ENCODE assay signal across 12 cellular contexts in genomic region chr17:77076046-77076882, GRCh38.
DNase-seq lines count a peak whose midpoint lies in the region; FAIRE-seq and TF ChIP-seq lines count a peak whose summit lies in the region.
"Had no signal": no experiment of that assay in that cellular context is flagged by ENCODE, and none has a peak within 500 bp of the region (broad histone marks: within the 10 kb centered on the region; RNA-seq: fewer than 3 reads in every experiment).

No MANE protein-coding gene starts in this region.

- DNase-seq in DMS79 (lab: John Stamatoyannopoulos, UW) = peak; percentile 68
- peak; percentile 59 for DNase-seq in NCI-H146 treated with DMSO at 0.1 percent for 48 hours (lab: John Stamatoyannopoulos, UW; ENCODE audit: unreplicated experiment)
- DNase-seq in SK-N-MC (ENCODE audit: low read depth, low spot score) = no peak
- DNase-seq in myocyte (ENCODE audit: low read depth) = peak; percentile 12
- DNase-seq in stimulated activated CD4-positive, alpha-beta T cell treated with anti-CD3 and anti-CD28 coated beads, Interleukin-4, amount 100 ng/mL, for 1 hour = no peak
- DNase-seq in GM12891 (ENCODE audit: insufficient read length, low spot score) = no peak
- DNase-seq in RWPE1 (ENCODE audit: low spot score) = no peak
- DNase-seq in stimulated activated CD4-positive, alpha-beta T cell treated with anti-CD3 and anti-CD28 coated beads, Interleukin-12 subunit alpha, Interleukin-12 subunit beta, amount 100 ng/mL, for 4 hours = no peak
- DNase-seq: activated CD4-positive, alpha-beta T cell treated with anti-CD3 and anti-CD28 coated beads, Interleukin-2, amount 10 ng/mL, durations not matched to agents 7 days and 5 days; stomach had no signal

- no peak for TF ChIP-seq POLR2A in GM12891 (IDR thresholded peaks at IDR 0.05; ENCODE audit: low read depth, low read length)

- CTCF ChIA-PET in RWPE1 (lab: Yijun Ruan, JAX) = no interaction called here

- H3K9me3 ChIP-seq in SK-N-MC (ENCODE audit: low read depth, low read length) = no peaks in the 10 kb centered on the region
- H3K9me3 ChIP-seq: BLaER1 treated with 17β-estradiol and CSF1 and Interleukin-3, amounts not matched to agents 10 nM and 100 nM; stomach had no signal

- H3K4me3 ChIP-seq in SK-N-MC = peak overlapping the region; percentile 68
- H3K4me3 ChIP-seq: BLaER1 treated with 17β-estradiol and CSF1 and Interleukin-3, amounts not matched to agents 10 nM and 100 nM; stomach had no signal

- FAIRE-seq in GM12891 (lab: Jason Lieb, UNC) = no peak
- FAIRE-seq: endometrium had no signal

- POLR2A ChIA-PET in RWPE1 (lab: Yijun Ruan, JAX; ENCODE audit: low non-redundant PET) = interaction anchor here (0.7 kb wide), 1 partner anchor 19 kb away, joined by 9 read pairs; no protein-coding TSS in a partner anchor

- H3K27ac ChIP-seq in SK-N-MC (peak overlapping the region; percentile 84), RWPE1 (no peak overlapping the region)
- H3K27ac ChIP-seq: BLaER1 treated with 17β-estradiol and CSF1 and Interleukin-3, amounts not matched to agents 10 nM and 100 nM; stomach had no signal

- no peaks in the 10 kb centered on the region for H3K36me3 ChIP-seq in SK-N-MC (ENCODE audit: insufficient read depth, low read length)
- H3K36me3 ChIP-seq: BLaER1 treated with 17β-estradiol and CSF1 and Interleukin-3, amounts not matched to agents 10 nM and 100 nM; stomach had no signal

- H3K9ac ChIP-seq in SK-N-MC (ENCODE audit: insufficient read length) = peak overlapping the region; percentile 48
- H3K9ac ChIP-seq: BLaER1 treated with 17β-estradiol and CSF1 and Interleukin-3, amounts not matched to agents 10 nM and 100 nM had no signal

- TF ChIP-seq CTCF in RWPE1 (conservative IDR thresholded peaks at IDR 0.05; ENCODE audit: low read depth) = no peak

TF ChIP-seq in GM12891, 5 proteins besides CTCF, POLR2A, EP300 and RAD21:
- TF ChIP-seq SPI1 (IDR thresholded peaks at IDR 0.05; ENCODE audit: low read depth, low read length) (no peak), POU2F2 (IDR thresholded peaks at IDR 0.05; ENCODE audit: low read depth, low read length) (no peak), POLR2AphosphoS5 (IDR thresholded peaks at IDR 0.05; ENCODE audit: low read depth, low read length) (no peak), PAX5 (IDR thresholded peaks at IDR 0.05; ENCODE audit: insufficient read depth, low read length, severe bottlenecking) (no peak), TAF1 (IDR thresholded peaks at IDR 0.05; ENCODE audit: low read depth, low read length) (no peak)

Comparison
In these comparisons a context has a peak if more than half of its experiments do, and no peak if none do; other contexts are left out.
1. DNase-seq: peak in DMS79 (single experiment), NCI-H146 treated with DMSO at 0.1 percent for 48 hours (single experiment) and myocyte (single experiment); none in SK-N-MC (single experiment), stimulated activated CD4-positive, alpha-beta T cell treated with anti-CD3 and anti-CD28 coated beads, Interleukin-4, amount 100 ng/mL, for 1 hour (single experiment), GM12891 (single experiment), RWPE1 (single experiment) and stimulated activated CD4-positive, alpha-beta T cell treated with anti-CD3 and anti-CD28 coated beads, Interleukin-12 subunit alpha, Interleukin-12 subunit beta, amount 100 ng/mL, for 4 hours (single experiment).